In genomic region chr1:243842154-243842553, GRCh38 we compare ENCODE assay signal across 21 cellular contexts. TPM values are rescaled to one million over a fixed set of nuclear protein-coding genes. Genes with fewer than 3 reads are reported as not detected.
A peak's percentile ranks its signal among the peaks of the same experiment; 100 is the strongest.
DNase-seq lines count a peak whose midpoint lies in the region; ATAC-seq and TF ChIP-seq lines count a peak whose summit lies in the region.
"Had no signal": no experiment of that assay in that cellular context is flagged by ENCODE, and none has a peak within 500 bp of the region (broad histone marks: within the 10 kb centered on the region; RNA-seq: fewer than 3 reads in every experiment).

No MANE protein-coding gene starts in this region.

- H3K79me2 ChIP-seq in mammary epithelial cell (ENCODE audit: insufficient read depth, low read length), result peaks cover 45% of the 10 kb centered on the region

- in situ Hi-C loops in mammary epithelial cell (cut with MboI; ENCODE audit: low sequenced_read_pairs in 2 of 2), result no loop called here

- TF ChIP-seq CTCF in mammary epithelial cell (conservative IDR thresholded peaks at IDR 0.05 in 1 of 2, IDR thresholded peaks at IDR 0.05 in 1 of 2; ENCODE audit: extremely low read depth in 1 of 2, insufficient read depth in 1 of 2, low read depth in 1 of 2, low read length in 2 of 2) (no peak), MCF 10A (IDR thresholded peaks at IDR 0.05; ENCODE audit: unreplicated experiment) (no peak)

- H3K36me3 ChIP-seq in mammary epithelial cell (ENCODE audit: insufficient read depth, low read length), result peaks cover 2% of the 10 kb centered on the region
- peaks cover 2% of the 10 kb centered on the region for H3K36me3 ChIP-seq in urinary bladder (ENCODE audit: insufficient read depth)
- H3K36me3 ChIP-seq: ascending aorta, lower lobe of right lung, MG63 had no signal

- POLR2A ChIA-PET in MCF 10A (lab: Yijun Ruan, JAX), result interaction anchor here (0.6 to 0.9 kb wide), 2 partner anchors 205 to 810 kb away, joined by 3 read pairs; no protein-coding TSS in a partner anchor

- H3K9ac ChIP-seq in mammary epithelial cell (ENCODE audit: insufficient read depth, low read length), result no peak overlapping the region

- no peaks in the 10 kb centered on the region for H3K9me3 Mint-ChIP-seq in MCF 10A (ENCODE audit: unreplicated experiment)
- no peaks in the 10 kb centered on the region for H3K9me3 Mint-ChIP-seq in immature natural killer cell

- DNase-seq in mammary epithelial cell (no peak), MCF 10A (ENCODE audit: unreplicated experiment) (no peak), T-helper 17 cell (no peak), immature natural killer cell (no peak), SKM-1 treated with dmso at 0.1 percent for 144 hours (lab: John Stamatoyannopoulos, UW; ENCODE audit: unreplicated experiment) (no peak), NCI-H2227 treated with DMSO at 0.1 percent for 48 hours (lab: John Stamatoyannopoulos, UW) (no peak), activated gamma-delta T cell treated with Interleukin-2 at 50 U/mL for 16 hours (no peak)
- DNase-seq: activated naive CD4-positive, alpha-beta T cell; foreskin keratinocyte; hippocampal formation; islet precursor cell; lower lobe of right lung; MG63; naive B cell; NCI-H146; NCI-H226; RPMI8226; stimulated activated CD4-positive, alpha-beta T cell treated with anti-CD3 and anti-CD28 coated beads, Interleukin-2, amount 100 ng/mL, for 24 hours had no signal

- peaks cover 10% of the 10 kb centered on the region for H3K4me1 ChIP-seq in mammary epithelial cell (ENCODE audit: insufficient read depth, low read length)
- no peaks in the 10 kb centered on the region for H3K4me1 ChIP-seq in urinary bladder (ENCODE audit: insufficient read depth)

- H3K36me3 Mint-ChIP-seq in MCF 10A (ENCODE audit: insufficient read depth, unreplicated experiment), result no peaks in the 10 kb centered on the region
- H3K36me3 Mint-ChIP-seq in T-helper 17 cell (ENCODE audit: low read depth), result no peaks in the 10 kb centered on the region
- H3K36me3 Mint-ChIP-seq in immature natural killer cell, result peaks cover 0 to 2% (median 2%) of the 10 kb centered on the region in 3 donors

- no peak overlapping the region for H3K4me2 ChIP-seq in mammary epithelial cell (ENCODE audit: insufficient read depth, low read depth, low read length)

- no peak overlapping the region for H3K27ac Mint-ChIP-seq in MCF 10A (ENCODE audit: low read depth, unreplicated experiment)
- peak overlapping the region; percentile 91 for H3K27ac Mint-ChIP-seq in T-helper 17 cell
- H3K27ac Mint-ChIP-seq in immature natural killer cell, result peak overlapping the region; percentile 20 to 86 (median 72)

- H3K9me3 ChIP-seq in mammary epithelial cell (replicated peaks; ENCODE audit: insufficient read depth, low read length) (no peaks in the 10 kb centered on the region), T-helper 17 cell (ENCODE audit: control insufficient read depth, low read length, poor library complexity, severe bottlenecking) (no peaks in the 10 kb centered on the region)
- H3K9me3 ChIP-seq: lower lobe of right lung, MG63 had no signal

- ATAC-seq in T-helper 17 cell, result peak; percentile 23

- no peaks in the 10 kb centered on the region for H3K27me3 ChIP-seq in mammary epithelial cell (ENCODE audit: insufficient read depth, low read length)
- H3K27me3 ChIP-seq: ascending aorta had no signal

- no peaks in the 10 kb centered on the region for H4K20me1 ChIP-seq in mammary epithelial cell (ENCODE audit: insufficient read depth, low read length)

- H3K27me3 Mint-ChIP-seq in MCF 10A (ENCODE audit: insufficient read depth, unreplicated experiment) (peaks cover 16% of the 10 kb centered on the region), T-helper 17 cell (no peaks in the 10 kb centered on the region), immature natural killer cell (ENCODE audit: low read depth in 3 of 3) (no peaks in the 10 kb centered on the region)
- H3K27me3 Mint-ChIP-seq: naive B cell had no signal

- H3K4me3 ChIP-seq in mammary epithelial cell (replicated peaks in 1 of 3; ENCODE audit: insufficient read depth in 1 of 3, low read depth in 2 of 3, low read length in 3 of 3), result no peak overlapping the region
- H3K4me3 ChIP-seq in urinary bladder (ENCODE audit: low read depth, low read length), result no peak overlapping the region
- H3K4me3 ChIP-seq: ascending aorta, lower lobe of right lung, MG63 had no signal

- 83% methylated on average over 5 of the region's 5 CpGs for WGBS in mammary epithelial cell (ENCODE audit: low coverage, missing lambda C conversion rate)
- 82% methylated on average over 5 of the region's 5 CpGs for WGBS in urinary bladder

- no peak overlapping the region for H3K4me3 Mint-ChIP-seq in MCF 10A (ENCODE audit: unreplicated experiment)
- no peak overlapping the region for H3K4me3 Mint-ChIP-seq in T-helper 17 cell
- peak overlapping the region in 1 of 5 donors; percentile 0 for H3K4me3 Mint-ChIP-seq in immature natural killer cell
- H3K4me3 Mint-ChIP-seq: naive B cell had no signal

- CTCF ChIA-PET in mammary epithelial cell (lab: Charles Lee; ENCODE audit: low non-redundant PET), result no interaction called here
- CTCF ChIA-PET in MCF 10A (lab: Yijun Ruan, JAX), result no interaction called here

- intact Hi-C loops in mammary epithelial cell (cut with micrococcal nuclease) (no loop called here), MCF 10A (cut with micrococcal nuclease) (no loop called here)

- no peak overlapping the region for H2AFZ ChIP-seq in mammary epithelial cell (ENCODE audit: low read depth, low read length)

- BruUV-seq in mammary epithelial cell (replicated peaks; lab: Mats Ljungman, UMichigan) (no TSS peak), MCF 10A (replicated peaks; lab: Mats Ljungman, UMichigan) (no TSS peak)

- H3K27ac ChIP-seq in mammary epithelial cell (ENCODE audit: insufficient read depth, low read depth, low read length) (peak overlapping the region; percentile 54), urinary bladder (ENCODE audit: low read depth) (peak overlapping the region; percentile 23)
- H3K27ac ChIP-seq: foreskin keratinocyte, HL-60 had no signal

- peaks cover 13% of the 10 kb centered on the region for H3K4me1 Mint-ChIP-seq in MCF 10A (ENCODE audit: insufficient read depth, unreplicated experiment)
- H3K4me1 Mint-ChIP-seq in T-helper 17 cell, result peaks cover 18% of the 10 kb centered on the region
- H3K4me1 Mint-ChIP-seq in immature natural killer cell, result peaks cover 48 to 85% of the 10 kb centered on the region in 2 donors

- dilution Hi-C loops in mammary epithelial cell (cut with HindIII; ENCODE audit: low sequenced_read_pairs), result no loop called here

RNA-seq across cellular contexts. Expression of gene AKT3, which starts 7.9 kb away (rescaled TPM):
- 10 to 100 TPM in 1 of 2 donors, 1 to 10 TPM in 1; 9.3 to 16.2 TPM for total RNA-seq in mammary epithelial cell
- 11.2 TPM for polyA plus RNA-seq in mammary epithelial cell
- 57.8 TPM for polyA minus RNA-seq in mammary epithelial cell
- total RNA-seq in MCF 10A (2022), result 31.9 and 35.0 TPM in 2 replicates
- 100 to 1,000 TPM in 1 of 2 donors, 10 to 100 TPM in 1; 96.0 to 103 TPM for total RNA-seq in T-helper 17 cell
- 1 to 10 TPM; 2.5 to 7.3 (median 5.2) TPM for polyA plus RNA-seq in immature natural killer cell
- 94.3 TPM for total RNA-seq in urinary bladder
- 43.0 TPM for polyA plus RNA-seq in urinary bladder
